ENCODE assay signal across 1 cellular context in the genomic region with DNA sequence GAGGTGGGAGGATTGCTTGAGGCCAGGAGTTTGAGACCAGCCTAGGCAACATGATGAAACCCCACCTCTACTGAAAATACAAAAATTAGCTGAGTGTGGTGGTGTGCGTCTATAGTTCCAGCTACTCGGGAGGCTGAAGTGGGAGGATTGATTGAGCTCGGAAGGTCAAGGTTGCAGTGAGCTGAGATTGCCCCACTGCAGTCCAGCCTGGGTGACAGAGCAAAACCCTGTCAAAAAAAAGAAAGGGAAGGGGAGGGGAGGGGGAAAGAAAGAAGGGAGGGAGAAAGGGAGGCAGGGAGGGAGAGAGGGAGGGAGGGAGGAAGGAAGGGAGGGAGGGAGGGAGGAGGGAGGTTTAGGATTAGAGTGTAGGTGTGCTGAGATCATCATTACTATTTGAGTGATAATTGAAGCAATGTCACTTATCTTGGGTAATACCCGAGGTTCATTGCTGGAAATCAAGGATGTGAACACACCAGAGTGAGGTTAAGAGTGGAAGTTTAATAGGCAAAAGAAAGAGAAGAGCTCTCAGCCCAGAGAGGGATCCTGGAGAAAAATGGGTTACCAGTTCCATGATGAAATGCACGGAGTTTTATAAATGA.
TF ChIP-seq lines count a peak whose summit lies in the region.

No MANE protein-coding gene starts in this region.

TF ChIP-seq in IMR-90, 13 proteins besides CTCF, POLR2A, EP300 and RAD21 (continued from another document):
- TF ChIP-seq RCOR1 (IDR thresholded peaks at IDR 0.05; ENCODE audit: insufficient replicate concordance, low read length) (no peak), MXI1 (IDR thresholded peaks at IDR 0.05; ENCODE audit: borderline replicate concordance, low read depth, low read length) (no peak), CEBPB (IDR thresholded peaks at IDR 0.05; ENCODE audit: low read depth, low read length) (no peak), RFX5 (IDR thresholded peaks at IDR 0.05; ENCODE audit: low read depth, low read length) (no peak), ELK1 (IDR thresholded peaks at IDR 0.05; ENCODE audit: borderline replicate concordance, low read depth, low read length) (no peak), NFE2L2 (IDR thresholded peaks at IDR 0.05; ENCODE audit: low read depth, low read length) (no peak), BHLHE40 (IDR thresholded peaks at IDR 0.05; ENCODE audit: low read depth, low read length) (no peak), FOS (IDR thresholded peaks at IDR 0.05; ENCODE audit: low read depth, low read length) (no peak)
- TF ChIP-seq, protein P1, sequence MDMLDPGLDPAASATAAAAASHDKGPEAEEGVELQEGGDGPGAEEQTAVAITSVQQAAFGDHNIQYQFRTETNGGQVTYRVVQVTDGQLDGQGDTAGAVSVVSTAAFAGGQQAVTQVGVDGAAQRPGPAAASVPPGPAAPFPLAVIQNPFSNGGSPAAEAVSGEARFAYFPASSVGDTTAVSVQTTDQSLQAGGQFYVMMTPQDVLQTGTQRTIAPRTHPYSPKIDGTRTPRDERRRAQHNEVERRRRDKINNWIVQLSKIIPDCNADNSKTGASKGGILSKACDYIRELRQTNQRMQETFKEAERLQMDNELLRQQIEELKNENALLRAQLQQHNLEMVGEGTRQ (IDR thresholded peaks at IDR 0.05; ENCODE audit: low read depth, low read length), result no peak
TF ChIP-seq in IMR-90: peak in this region for 0.
